In genomic region chr22:22026157-22026831, GRCh38 we compare ENCODE assay signal across 17 cellular contexts. TPM values are rescaled to one million over a fixed set of nuclear protein-coding genes. Genes with fewer than 3 reads are reported as not detected.
DNase-seq lines count a peak whose midpoint lies in the region; ATAC-seq and TF ChIP-seq lines count a peak whose summit lies in the region.
"Had no signal": no experiment of that assay in that cellular context is flagged by ENCODE, and none has a peak within 500 bp of the region (broad histone marks: within the 10 kb centered on the region; RNA-seq: fewer than 3 reads in every experiment).

No MANE protein-coding gene starts in this region.

- POLR2A ChIA-PET in activated B cell treated with CpG ODN at 0.5 μM for 24 hours (lab: Charles Lee): interaction anchor here (0.7 to 0.9 kb wide), 2 partner anchors 880 to 906 kb away, joined by 3 read pairs; no protein-coding TSS in a partner anchor

- H2BK12ac ChIP-seq in trophoblast cell (ENCODE audit: low read length): no peak overlapping the region

- H3K9me3 Mint-ChIP-seq in activated B cell treated with CpG ODN at 0.5 μM for 24 hours: no peaks in the 10 kb centered on the region
- H3K9me3 Mint-ChIP-seq: HFFc6 had no signal

- no peaks in the 10 kb centered on the region for H3K79me1 ChIP-seq in trophoblast cell (ENCODE audit: low read length)

- no peaks in the 10 kb centered on the region for H3K27me3 Mint-ChIP-seq in activated B cell treated with CpG ODN at 0.5 μM for 24 hours

- no CpG with 5 or more reads among the region's 13 CpGs for WGBS in trophoblast cell (ENCODE audit: extremely low coverage, insufficient coverage, insufficient read length)

- no peak for DNase-seq in activated B cell treated with CpG ODN at 0.5 μM for 24 hours
- no peak for DNase-seq in HT-29 (ENCODE audit: low spot score)
- no peak for DNase-seq in ureter (ENCODE audit: low spot score)
- no peak for DNase-seq in trophoblast cell
- DNase-seq in NCI-H1417 (lab: John Stamatoyannopoulos, UW): no peak
- DNase-seq: ACHN; activated CD4-positive, CD25-positive, alpha-beta regulatory T cell; aorta; foreskin keratinocyte; HFFc6; kidney; NCI-H1092 treated with DMSO at 0.1 percent for 48 hours; transverse colon had no signal

- ATAC-seq in GM19452 (IDR thresholded peaks at IDR 0.05; ENCODE audit: unreplicated experiment) (peak; percentile 62), HG03442 (IDR thresholded peaks at IDR 0.05; ENCODE audit: unreplicated experiment) (peak; percentile 51), activated B cell treated with CpG ODN at 0.5 μM for 24 hours (ENCODE audit: low read depth) (peak; percentile 22)
- ATAC-seq: foreskin keratinocyte had no signal

- no peak overlapping the region for H3K23ac ChIP-seq in trophoblast cell (ENCODE audit: low read length)

- H4K8ac ChIP-seq in trophoblast cell (ENCODE audit: low read depth, low read length): no peak overlapping the region

- H2AFZ ChIP-seq in trophoblast cell (ENCODE audit: insufficient read depth, low read length, poor library complexity): no peak overlapping the region

- CTCF ChIA-PET in activated B cell treated with CpG ODN at 0.5 μM for 24 hours (lab: Charles Lee): no interaction called here

- H3K4ac ChIP-seq in trophoblast cell (ENCODE audit: low read depth, low read length): no peak overlapping the region

- TF ChIP-seq CTCF in DOHH2 (IDR thresholded peaks at IDR 0.05; ENCODE audit: low read depth, low read length, poor library complexity, severe bottlenecking) (no peak), activated B cell treated with CpG ODN at 0.5 μM for 24 hours (IDR thresholded peaks at IDR 0.05) (no peak)

- H2BK120ac ChIP-seq in trophoblast cell (ENCODE audit: insufficient read depth, low read length, poor library complexity): no peak overlapping the region

- H3K9ac ChIP-seq in trophoblast cell (ENCODE audit: low read length): no peak overlapping the region

- H3K36me3 ChIP-seq in DOHH2 (ENCODE audit: control insufficient read depth, low read length) (peaks cover 53% of the 10 kb centered on the region), trophoblast cell (ENCODE audit: control insufficient read depth in 1 of 2, insufficient read depth in 2 of 2, low read length in 2 of 2) (no peaks in the 10 kb centered on the region)
- H3K36me3 ChIP-seq: SJSA1, transverse colon had no signal

- H4K91ac ChIP-seq in trophoblast cell (ENCODE audit: low read depth, low read length): no peak overlapping the region

- no peak overlapping the region for H2BK5ac ChIP-seq in trophoblast cell (ENCODE audit: low read depth, low read length, poor library complexity)

- H3K4me2 ChIP-seq in DOHH2 (ENCODE audit: low read length) (peak overlapping the region; percentile 98), trophoblast cell (ENCODE audit: low read length) (no peak overlapping the region)

- H3K79me2 ChIP-seq in DOHH2 (ENCODE audit: control insufficient read depth, low read length) (peaks cover 56% of the 10 kb centered on the region), trophoblast cell (ENCODE audit: control insufficient read depth, insufficient read depth, low read length, poor library complexity) (no peaks in the 10 kb centered on the region)

- no peaks in the 10 kb centered on the region for H3K9me2 ChIP-seq in DOHH2 (replicated peaks; ENCODE audit: control insufficient read depth, low read length)

- H3K4me3 ChIP-seq in DOHH2 (ENCODE audit: low read length) (peak overlapping the region; percentile 75), trophoblast cell (ENCODE audit: low read depth, low read length) (no peak overlapping the region)
- H3K4me3 ChIP-seq: SJSA1, transverse colon had no signal

- peaks cover 94% of the 10 kb centered on the region for H3K4me1 ChIP-seq in DOHH2 (ENCODE audit: control insufficient read depth, low read length)
- H3K4me1 ChIP-seq in trophoblast cell (ENCODE audit: control insufficient read depth in 1 of 2, insufficient read depth in 2 of 2, low read length in 2 of 2): peaks cover 0 to under 1% of the 10 kb centered on the region in 2 experiments
- H3K4me1 ChIP-seq: foreskin keratinocyte, SJSA1, transverse colon had no signal

- no peaks in the 10 kb centered on the region for H4K20me1 ChIP-seq in DOHH2 (ENCODE audit: control insufficient read depth, insufficient read depth, low read depth, low read length)

- no peaks in the 10 kb centered on the region for H3K9me3 ChIP-seq in DOHH2 (ENCODE audit: control insufficient read depth, insufficient read depth, low read length)
- no peaks in the 10 kb centered on the region for H3K9me3 ChIP-seq in trophoblast cell (ENCODE audit: insufficient read depth, low read depth, low read length)
- H3K9me3 ChIP-seq: SJSA1, transverse colon had no signal

- H3K27ac Mint-ChIP-seq in activated B cell treated with CpG ODN at 0.5 μM for 24 hours: peak overlapping the region; percentile 89
- H3K27ac Mint-ChIP-seq: HFFc6 had no signal

- H3K4me1 Mint-ChIP-seq in activated B cell treated with CpG ODN at 0.5 μM for 24 hours: peaks cover 75% of the 10 kb centered on the region

- H3K27me3 ChIP-seq in DOHH2 (ENCODE audit: control insufficient read depth, low read length) (no peaks in the 10 kb centered on the region), trophoblast cell (ENCODE audit: insufficient read depth, low read length) (no peaks in the 10 kb centered on the region)
- H3K27me3 ChIP-seq: foreskin keratinocyte, SJSA1, transverse colon had no signal

- no peak overlapping the region for H3K14ac ChIP-seq in trophoblast cell (ENCODE audit: low read length)

- no peak overlapping the region for H4K12ac ChIP-seq in trophoblast cell (ENCODE audit: low read depth, low read length)

- H3F3A ChIP-seq in DOHH2 (ENCODE audit: control insufficient read depth, insufficient read depth): peaks cover 35% of the 10 kb centered on the region

- peak overlapping the region; percentile 97 for H3K27ac ChIP-seq in DOHH2 (ENCODE audit: low read depth, low read length)
- H3K27ac ChIP-seq in trophoblast cell (ENCODE audit: low read depth, low read length): no peak overlapping the region
- H3K27ac ChIP-seq: foreskin keratinocyte, SJSA1, transverse colon had no signal

- peaks cover 2% of the 10 kb centered on the region for H3K36me3 Mint-ChIP-seq in activated B cell treated with CpG ODN at 0.5 μM for 24 hours (ENCODE audit: low read depth)

- H3K4me3 Mint-ChIP-seq in activated B cell treated with CpG ODN at 0.5 μM for 24 hours: peak overlapping the region; percentile 59
- H3K4me3 Mint-ChIP-seq: HFFc6 had no signal

- H2AK5ac ChIP-seq in trophoblast cell (ENCODE audit: low read length): no peak overlapping the region

- no peak overlapping the region for H3K18ac ChIP-seq in trophoblast cell (ENCODE audit: low read length)

- intact Hi-C loops in activated B cell treated with CpG ODN at 0.5 μM for 24 hours (cut with micrococcal nuclease): loop anchor here (5.0 kb wide), 1 partner anchor 44 kb away; the partner anchor contains the start of gene TOP3B

RNA-seq across cellular contexts. Expression of gene TOP3B, which starts 43.7 kb away (rescaled TPM):
- total RNA-seq in activated B cell treated with CpG ODN at 0.5 μM for 24 hours (60.4 and 83.4 TPM in 2 replicates), ureter (29.7 TPM)
- total RNA-seq in HT-29 (2014; rRNA removed; shearing (Covaris generic)): 37.0 and 39.2 TPM in 2 replicates
- polyA plus RNA-seq in trophoblast cell (2013): 21.5 and 22.7 TPM in 2 replicates
